1 cellular context compared by ENCODE assay signal in genomic region chr2:68319397-68320117, GRCh38.
TF ChIP-seq lines count a peak whose summit lies in the region.

TSS of gene CNRIP1 (minus strand) at chr2:68319949. CDS start at chr2:68319400, 549 bp downstream.

TF ChIP-seq in HEK293, 187 proteins besides CTCF, POLR2A, EP300 and RAD21 (continued from another document and continues in another):
- TF ChIP-seq ZNF518A (tag by site-specific recombination; conservative IDR thresholded peaks at IDR 0.05; ENCODE audit: low read depth) (no peak), ZEB2 (tag by site-specific recombination; IDR thresholded peaks at IDR 0.05) (0 out of 2 replicates have a peak, but pooled peaks have one; percentile 42), YY2 (tag by site-specific recombination; IDR thresholded peaks at IDR 0.05) (no peak), ZNF433 (tag by site-specific recombination; IDR thresholded peaks at IDR 0.05; ENCODE audit: low read depth) (no peak), PRDM4 (tag by site-specific recombination; IDR thresholded peaks at IDR 0.05) (peak; percentile 98), KLF7 (tag by site-specific recombination; IDR thresholded peaks at IDR 0.05; ENCODE audit: borderline replicate concordance) (no peak), ZNF394 (tag by site-specific recombination; IDR thresholded peaks at IDR 0.05; ENCODE audit: borderline replicate concordance) (peak; percentile 37; the same call in 1 of the 2 replicates), ZNF692 (tag by site-specific recombination; IDR thresholded peaks at IDR 0.05) (0 out of 2 replicates have a peak, but pooled peaks have one; percentile 31), ZNF747 (tag by site-specific recombination; IDR thresholded peaks at IDR 0.05) (no peak), ZNF529 (tag by site-specific recombination; IDR thresholded peaks at IDR 0.05; ENCODE audit: insufficient replicate concordance) (no peak), ZNF580 (tag by site-specific recombination; IDR thresholded peaks at IDR 0.05) (no peak), ZNF24 (tag by site-specific recombination; IDR thresholded peaks at IDR 0.05) (no peak), KLF9 (tag by site-specific recombination; IDR thresholded peaks at IDR 0.05; ENCODE audit: low read depth) (peak; percentile 7; the same call in 1 of the 2 replicates), ZNF670 (tag by site-specific recombination; IDR thresholded peaks at IDR 0.05; ENCODE audit: low read depth) (no peak), ZNF398 (tag by site-specific recombination; IDR thresholded peaks at IDR 0.05) (peak; percentile 91), ZBTB26 (tag by site-specific recombination; optimal IDR thresholded peaks at IDR 0.05) (peak; percentile 95), HIC1 (tag by site-specific recombination; IDR thresholded peaks at IDR 0.05) (0 out of 2 replicates have a peak, but pooled peaks have one; percentile 40), PRDM2 (tag by site-specific recombination; IDR thresholded peaks at IDR 0.05; ENCODE audit: borderline replicate concordance) (no peak), ZSCAN5A (tag by site-specific recombination; IDR thresholded peaks at IDR 0.05) (no peak), MZF1 (tag by site-specific recombination; IDR thresholded peaks at IDR 0.05; ENCODE audit: borderline replicate concordance) (peak; percentile 99), ZSCAN4 (tag by site-specific recombination; IDR thresholded peaks at IDR 0.05) (no peak)
